9 cellular contexts compared by ENCODE assay signal in the genomic region with DNA sequence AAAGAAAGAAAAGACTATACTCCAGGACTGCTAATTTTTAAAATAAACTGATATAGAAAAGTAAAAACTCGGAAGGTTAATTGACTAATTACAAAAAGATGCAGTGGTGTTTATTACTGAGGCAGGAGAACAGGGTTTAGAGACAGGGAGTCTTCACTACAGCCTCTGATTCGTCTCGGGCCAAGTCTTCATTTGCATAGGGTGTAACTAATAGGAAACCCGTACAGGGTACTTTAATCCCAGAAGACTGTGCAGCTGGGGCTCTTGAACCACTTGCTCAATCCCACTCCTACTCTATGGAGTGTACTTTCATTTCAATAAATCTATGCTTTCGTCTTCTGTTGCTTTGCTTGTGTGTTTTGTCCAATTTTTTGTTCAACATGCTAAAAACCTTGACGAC. TPM values are rescaled to one million over a fixed set of nuclear protein-coding genes. Genes with fewer than 3 reads are reported as not detected.
A peak's percentile ranks its signal among the peaks of the same experiment; 100 is the strongest.
DNase-seq lines count a peak whose midpoint lies in the region; ATAC-seq, FAIRE-seq and TF ChIP-seq lines count a peak whose summit lies in the region.
"Had no signal": no experiment of that assay in that cellular context is flagged by ENCODE, and none has a peak within 500 bp of the region (broad histone marks: within the 10 kb centered on the region; RNA-seq: fewer than 3 reads in every experiment).

No MANE protein-coding gene starts in this region.

- H2BK120ac ChIP-seq in H1 (replicated peaks; ENCODE audit: low read depth, low read length): no peak overlapping the region

- H3K4me3 Mint-ChIP-seq in CD4-positive, alpha-beta T cell: no peak overlapping the region

- peaks cover 2% of the 10 kb centered on the region; the same call in 1 of the 2 replicates for H3K79me1 ChIP-seq in H1 (ENCODE audit: low read depth, low read length)

- H3K36me3 Mint-ChIP-seq in CD4-positive, alpha-beta T cell (ENCODE audit: low read depth): peaks cover 56% of the 10 kb centered on the region

- CTCF ChIA-PET in CD4-positive, alpha-beta T cell (lab: Charles Lee): interaction anchor here (0.9 to 1.7 kb wide), 2 partner anchors 85 to 94 kb away, joined by 4 to 7 read pairs; no protein-coding TSS in a partner anchor
- CTCF ChIA-PET in H1 (lab: Charles Lee; ENCODE audit: partially characterized antibody): interaction anchor here (0.5 to 7.0 kb wide), 28 partner anchors 9 to 555 kb away, joined by 3 to 95 read pairs (median 4); no protein-coding TSS in a partner anchor

- H4K20me1 ChIP-seq in H1 (replicated peaks in 1 of 2; ENCODE audit: control insufficient read depth in 1 of 2, insufficient read depth in 2 of 2, low read length in 2 of 2) (peaks cover 0 to 1% of the 10 kb centered on the region in 2 experiments), neural cell (ENCODE audit: insufficient read depth) (no peaks in the 10 kb centered on the region)

- intact Hi-C loops in CD4-positive, alpha-beta T cell (cut with DNase I, micrococcal nuclease): loop anchor here (1.0 kb wide), 1 partner anchor 94 kb away; no protein-coding TSS in a partner anchor

- TF ChIP-seq RAD21 in H1 (IDR thresholded peaks at IDR 0.05 in 1 of 2, conservative IDR thresholded peaks at IDR 0.05 in 1 of 2; ENCODE audit: low read depth in 2 of 2, low read length in 2 of 2) (no peak), neural cell (conservative IDR thresholded peaks at IDR 0.05) (no peak)

- no peak overlapping the region for H3K23ac ChIP-seq in H1 (ENCODE audit: insufficient read length)

- TF ChIP-seq CTCF in CD4-positive, alpha-beta T cell (IDR thresholded peaks at IDR 0.05): no peak
- TF ChIP-seq CTCF in H1 (IDR thresholded peaks at IDR 0.05; ENCODE audit: control extremely low read depth in 1 of 3, insufficient read depth in 1 of 3, low read depth in 1 of 3, low read length in 3 of 3) (no peak), neural cell (IDR thresholded peaks at IDR 0.05; ENCODE audit: poor library complexity, severe bottlenecking) (no peak)

- H3K18ac ChIP-seq in H1 (ENCODE audit: extremely low read depth, low read length): no peak overlapping the region

- no peak for TF ChIP-seq POLR2A in H1 (IDR thresholded peaks at IDR 0.05; ENCODE audit: control extremely low read depth in 1 of 2, low read depth in 2 of 2, low read length in 2 of 2)

- H2BK12ac ChIP-seq in H1 (ENCODE audit: low read depth, low read length): no peak overlapping the region

- H3K9me2 ChIP-seq in neural cell (ENCODE audit: insufficient read depth, low read length): no peaks in the 10 kb centered on the region

- H3K4me2 ChIP-seq in H1 (ENCODE audit: insufficient read depth in 1 of 2, low read depth in 2 of 2, low read length in 2 of 2): no peak overlapping the region
- no peak overlapping the region for H3K4me2 ChIP-seq in neural cell (ENCODE audit: low read length)

- H3K79me2 ChIP-seq in H1 (ENCODE audit: control insufficient read depth in 1 of 2, insufficient read depth in 2 of 2, low read length in 2 of 2) (peaks cover 0 to 21% of the 10 kb centered on the region in 2 experiments; a peak in 2 of 4 replicates), neural cell (replicated peaks; ENCODE audit: insufficient read depth, low read length) (peaks cover 9% of the 10 kb centered on the region)

- no peak for DNase-seq in CD4-positive, alpha-beta T cell
- DNase-seq in NCI-H2227 treated with DMSO at 0.1 percent for 48 hours (lab: John Stamatoyannopoulos, UW) (peak; percentile 34), H1 (ENCODE audit: low read depth in 1 of 2, low spot score in 2 of 2) (no peak), D341Med (ENCODE audit: low spot score) (no peak), ecto neural progenitor cell (ENCODE audit: low spot score) (no peak)

- no peak for ATAC-seq in CD4-positive, alpha-beta T cell (ENCODE audit: poor library complexity)
- ATAC-seq in GM21423 (IDR thresholded peaks at IDR 0.05; ENCODE audit: unreplicated experiment) (no peak), HG02970 (IDR thresholded peaks at IDR 0.05; ENCODE audit: low FRiP score, unreplicated experiment) (no peak)

- H2BK15ac ChIP-seq in H1 (ENCODE audit: low read length): no peak overlapping the region

- no peak for TF ChIP-seq EP300 in H1 (IDR thresholded peaks at IDR 0.05; ENCODE audit: borderline replicate concordance in 1 of 2, low read depth in 2 of 2, low read length in 2 of 2)
- TF ChIP-seq EP300 in neural cell (conservative IDR thresholded peaks at IDR 0.05; ENCODE audit: poor library complexity, severe bottlenecking): no peak

- H4K8ac ChIP-seq in H1 (ENCODE audit: extremely low read depth, insufficient read depth, low read length): no peak overlapping the region

- no peak overlapping the region for H4K91ac ChIP-seq in H1 (replicated peaks; ENCODE audit: insufficient read length, low read length)

- WGBS in H1 (ENCODE audit: extremely low coverage in 1 of 2, insufficient coverage in 1 of 2, insufficient read length in 1 of 2, insufficient replicate concordance in 2 of 2, low coverage in 1 of 2, low lambda C conversion rate in 2 of 2, missing lambda C conversion rate in 1 of 2), 2 experiments: 72% methylated on average over 6 of the region's 6 CpGs; no CpG with 5 or more reads in 1 of the 2 experiments

- H3K27me3 Mint-ChIP-seq in CD4-positive, alpha-beta T cell: no peaks in the 10 kb centered on the region

- H3F3A ChIP-seq in neural cell (ENCODE audit: insufficient read depth, low read length, poor library complexity, severe bottlenecking): no peaks in the 10 kb centered on the region

- no peak overlapping the region for H2AK5ac ChIP-seq in H1 (ENCODE audit: low read depth, low read length)

- H3K4me3 ChIP-seq in H1 (ENCODE audit: extremely low read depth in 1 of 4, insufficient read depth in 2 of 4, low read depth in 3 of 4, low read length in 4 of 4) (no peak overlapping the region), neural cell (ENCODE audit: low read length) (peak overlapping the region; percentile 42)
- H3K4me3 ChIP-seq: SJSA1 had no signal

- H3K36me3 ChIP-seq in H1 (ENCODE audit: control insufficient read depth in 2 of 4, insufficient read depth in 4 of 4, low read length in 3 of 4): peaks cover 8 to 39% (median 19%) of the 10 kb centered on the region in 4 experiments
- H3K36me3 ChIP-seq in neural cell (ENCODE audit: insufficient read depth, low read length): no peaks in the 10 kb centered on the region

- H3K27me3 ChIP-seq in CD4-positive, alpha-beta T cell (ENCODE audit: control insufficient read depth, insufficient read depth, low read length): no peaks in the 10 kb centered on the region
- H3K27me3 ChIP-seq in H1 (replicated peaks in 1 of 4; ENCODE audit: control insufficient read depth in 3 of 4, extremely low read depth in 1 of 4, insufficient read depth in 3 of 4, low read length in 3 of 4): no peaks in the 10 kb centered on the region
- H3K27me3 ChIP-seq in neural cell (ENCODE audit: insufficient read depth, low read depth, low read length): no peaks in the 10 kb centered on the region
- H3K27me3 ChIP-seq: SJSA1 had no signal

- H3K4me1 ChIP-seq in H1 (replicated peaks in 1 of 4; ENCODE audit: control insufficient read depth in 3 of 4, insufficient read depth in 4 of 4, low read length in 3 of 4): no peaks in the 10 kb centered on the region
- H3K4me1 ChIP-seq: SJSA1 had no signal

- no peaks in the 10 kb centered on the region for H3K9me3 Mint-ChIP-seq in CD4-positive, alpha-beta T cell

- H2AFZ ChIP-seq in H1 (ENCODE audit: low read length): no peak overlapping the region
- H2AFZ ChIP-seq in neural cell (ENCODE audit: low read depth, low read length): no peak overlapping the region

- no peak for FAIRE-seq in H1 (lab: Jason Lieb, UNC)

- no peak overlapping the region for H4K5ac ChIP-seq in H1 (ENCODE audit: insufficient read length, low read depth, low read length)

- H3K56ac ChIP-seq in H1 (replicated peaks; ENCODE audit: insufficient read length, low read depth, low read length): no peak overlapping the region

- H3K27ac Mint-ChIP-seq in CD4-positive, alpha-beta T cell: peak overlapping the region; percentile 31

- H3K23me2 ChIP-seq in H1 (ENCODE audit: low read depth, low read length): no peaks in the 10 kb centered on the region

- H3K27ac ChIP-seq in CD4-positive, alpha-beta T cell (ENCODE audit: low read depth, low read length): no peak overlapping the region
- H3K27ac ChIP-seq in H1 (ENCODE audit: low read depth, low read length) (peak overlapping the region; percentile 3; the same call in 1 of the 2 replicates), neural cell (ENCODE audit: low read length) (no peak overlapping the region)
- H3K27ac ChIP-seq: SJSA1 had no signal

- H2BK5ac ChIP-seq in H1 (ENCODE audit: low read depth, low read length): no peak overlapping the region

- H3K9ac ChIP-seq in H1 (replicated peaks in 1 of 4; ENCODE audit: extremely low read depth in 1 of 4, low read depth in 3 of 4, low read length in 3 of 4) (no peak overlapping the region), neural cell (ENCODE audit: low read length) (peak overlapping the region; percentile 36)

- H3K4me1 Mint-ChIP-seq in CD4-positive, alpha-beta T cell (ENCODE audit: low read depth): peaks cover 18% of the 10 kb centered on the region

- no peak overlapping the region for H2BK20ac ChIP-seq in H1 (ENCODE audit: low read length)

- POLR2A ChIA-PET in CD4-positive, alpha-beta T cell (lab: Charles Lee): interaction anchor here (1.7 kb wide), 1 partner anchor 24 kb away, joined by 3 read pairs; no protein-coding TSS in a partner anchor
- POLR2A ChIA-PET in H1 (lab: Charles Lee; ENCODE audit: partially characterized antibody): interaction anchor here (0.9 kb wide), 1 partner anchor 98 kb away, joined by 4 read pairs; no protein-coding TSS in a partner anchor

- no peaks in the 10 kb centered on the region for H3K9me3 ChIP-seq in CD4-positive, alpha-beta T cell (ENCODE audit: control insufficient read depth, low read length)
- no peaks in the 10 kb centered on the region for H3K9me3 ChIP-seq in H1 (ENCODE audit: insufficient read depth in 2 of 2, low read depth in 1 of 2, low read length in 1 of 2)
- no peaks in the 10 kb centered on the region for H3K9me3 ChIP-seq in neural cell (ENCODE audit: low read length)
- H3K9me3 ChIP-seq: SJSA1 had no signal

- no peak overlapping the region for H3K14ac ChIP-seq in H1 (ENCODE audit: insufficient read length)

- H3K4ac ChIP-seq in H1 (replicated peaks; ENCODE audit: insufficient read length, low read depth, low read length): no peak overlapping the region

RNA-seq across cellular contexts. Expression of a gene that starts 8.2 kb away (rescaled TPM):
- 10 to 100 TPM; 53.9 to 56.2 TPM for total RNA-seq in CD4-positive, alpha-beta T cell
- 90.7 and 98.7 TPM in 2 replicates for total RNA-seq in H1 (2021; fragmentation: NEBNext Ultra II Directional; extraction: Animal tissue kit (Norgen Biotek cat#: 25700))
- polyA plus RNA-seq in H1 (2011; rRNA removed): 67.1 and 84.0 TPM in 2 replicates
- 94.6 TPM for polyA plus RNA-seq in H1 (2011; cell fraction: cytosol; rRNA removed)
- polyA plus RNA-seq in H1 (2011; cell fraction: nucleus; rRNA removed): 57.2 TPM
- 73.0 to 88.0 TPM (median 79.9 TPM) in 4 replicates for polyA plus RNA-seq in H1 (2012, experiment 1 of 2)
- 65.6 TPM for polyA plus RNA-seq in H1 (2012, experiment 2 of 2)
- 100 TPM for polyA plus RNA-seq in H1 (2013, experiment 1 of 2)
- 91.9 TPM for polyA plus RNA-seq in H1 (2013, experiment 2 of 2)
- polyA minus RNA-seq in H1 (2011; rRNA and poly(A)+ RNA removed): 121 and 172 TPM in 2 replicates
- 41.2 TPM for polyA minus RNA-seq in H1 (2011; cell fraction: cytosol; rRNA and poly(A)+ RNA removed)
- polyA minus RNA-seq in H1 (2011; cell fraction: nucleus; rRNA and poly(A)+ RNA removed): 36.9 TPM
- polyA plus RNA-seq in neural cell: 113 and 129 TPM in 2 replicates
- 77.1 and 82.5 TPM in 2 replicates for polyA minus RNA-seq in neural cell

RNA-seq across cellular contexts. Expression of a gene that starts 33.9 kb away (rescaled TPM):
- total RNA-seq in CD4-positive, alpha-beta T cell: 10 to 100 TPM; 27.0 to 30.6 TPM
- total RNA-seq in H1 (2021; fragmentation: NEBNext Ultra II Directional; extraction: Animal tissue kit (Norgen Biotek cat#: 25700)): 82.1 and 89.8 TPM in 2 replicates
- polyA plus RNA-seq in H1 (2011; rRNA removed) (83.6 and 137 TPM in 2 replicates), neural cell (43.3 and 72.3 TPM in 2 replicates)
- polyA plus RNA-seq in H1 (2011; cell fraction: cytosol; rRNA removed): 64.7 TPM
- 131 TPM for polyA plus RNA-seq in H1 (2011; cell fraction: nucleus; rRNA removed)
- polyA plus RNA-seq in H1 (2012, experiment 1 of 2): 47.7 to 93.4 TPM (median 83.0 TPM) in 4 replicates
- 73.1 TPM for polyA plus RNA-seq in H1 (2012, experiment 2 of 2)
- polyA plus RNA-seq in H1 (2013, experiment 1 of 2): 78.0 TPM
- polyA plus RNA-seq in H1 (2013, experiment 2 of 2): 85.3 TPM
- 96.7 and 126 TPM in 2 replicates for polyA minus RNA-seq in H1 (2011; rRNA and poly(A)+ RNA removed)
- 97.8 TPM for polyA minus RNA-seq in H1 (2011; cell fraction: cytosol; rRNA and poly(A)+ RNA removed)
- polyA minus RNA-seq in H1 (2011; cell fraction: nucleus; rRNA and poly(A)+ RNA removed): 55.4 TPM
- polyA minus RNA-seq in neural cell: 119 and 128 TPM in 2 replicates
